8 cellular contexts compared by ENCODE assay signal in the genomic region with DNA sequence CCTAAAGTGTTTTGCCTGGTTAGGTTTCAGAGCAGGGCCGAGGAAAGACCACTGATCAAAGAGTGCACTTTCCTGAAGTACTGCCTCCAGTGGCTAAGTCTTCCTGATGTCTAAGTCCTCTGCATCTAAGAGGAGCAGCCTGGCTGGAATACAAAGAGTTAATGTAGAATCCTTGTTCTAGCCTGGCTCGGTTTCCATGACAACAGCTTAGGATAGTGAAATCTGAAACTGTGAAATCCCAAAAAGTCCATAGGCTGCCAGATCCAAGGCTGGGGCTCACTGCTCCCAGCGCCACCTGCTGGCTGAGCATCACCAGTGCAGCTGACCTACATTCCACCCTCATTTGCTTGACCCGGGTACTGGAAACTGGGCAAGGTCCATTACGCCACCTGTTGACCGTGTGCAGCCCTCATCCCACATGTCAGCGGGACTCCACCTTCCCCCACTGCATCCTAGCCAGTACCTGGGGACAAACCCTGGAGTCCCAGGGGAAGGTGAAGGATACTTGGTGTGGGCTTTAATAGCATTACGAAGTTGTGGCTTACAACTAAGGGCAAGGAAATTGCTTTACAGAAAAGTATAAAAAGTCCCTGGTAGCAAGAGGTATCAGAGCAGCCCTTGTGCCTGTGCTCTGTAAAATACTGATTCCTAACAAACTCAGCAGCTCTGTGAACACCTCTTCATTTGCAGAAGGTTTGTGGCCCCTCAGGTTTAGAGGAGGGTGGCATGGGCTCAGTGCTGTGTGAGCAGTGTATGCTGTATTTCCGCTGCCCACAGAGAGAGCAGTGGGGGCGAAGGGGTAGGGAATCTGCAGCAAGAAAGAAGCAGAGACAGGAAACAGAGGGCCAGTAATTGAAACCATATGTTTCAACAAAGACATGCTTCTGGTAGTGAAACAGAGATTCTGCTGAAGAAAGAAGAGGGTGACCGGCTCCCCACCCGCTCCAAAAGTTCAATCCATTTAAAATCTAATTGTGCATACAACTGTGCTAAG. TPM values are rescaled to one million over a fixed set of nuclear protein-coding genes. Genes with fewer than 3 reads are reported as not detected.
DNase-seq lines count a peak whose midpoint lies in the region; ATAC-seq and TF ChIP-seq lines count a peak whose summit lies in the region.

No MANE protein-coding gene starts in this region.

- peaks cover 22% of the 10 kb centered on the region for H3K4me1 Mint-ChIP-seq in GM23338

- POLR2A ChIA-PET in Panc1 (lab: Charles Lee): interaction anchor here (0.6 kb wide), 1 partner anchor 355 kb away, joined by 3 read pairs; no protein-coding TSS in a partner anchor

- peak overlapping the region; percentile 9; the same call in 1 of the 3 replicates for H3K4me3 Mint-ChIP-seq in GM23338

- TF ChIP-seq CTCF in GM23338 (conservative IDR thresholded peaks at IDR 0.05; ENCODE audit: low read depth in 2 of 2) (peak; percentile 100), Panc1 (IDR thresholded peaks at IDR 0.05) (peak; percentile 100), foreskin fibroblast (IDR thresholded peaks at IDR 0.05; ENCODE audit: low read depth, low read length) (peak; percentile 98), neural cell (IDR thresholded peaks at IDR 0.05; ENCODE audit: poor library complexity, severe bottlenecking) (peak; percentile 99), tibial nerve (IDR thresholded peaks at IDR 0.05) (peak; percentile 95 to 100 (median 99))

- no peaks in the 10 kb centered on the region for H3K27me3 Mint-ChIP-seq in GM23338 (ENCODE audit: insufficient read depth, low read depth, poor library complexity)

- no peak overlapping the region for H3K4me3 ChIP-seq in GM23338
- H3K4me3 ChIP-seq in Panc1 (ENCODE audit: low read depth in 2 of 2, low read length in 2 of 2): no peak overlapping the region
- H3K4me3 ChIP-seq in foreskin fibroblast (ENCODE audit: low read depth in 1 of 2, low read length in 2 of 2): peak overlapping the region; percentile 9 to 19
- peak overlapping the region; percentile 46 for H3K4me3 ChIP-seq in neural cell (ENCODE audit: low read length)
- H3K4me3 ChIP-seq in tibial nerve: no peak overlapping the region

- in situ Hi-C loops in KBM-7 (cut with MboI; ENCODE audit: low pct_unique_long_range_greater_than_20kb, low sequenced_read_pairs): no loop called here
- in situ Hi-C loops in Panc1 (cut with HindIII; ENCODE audit: low pct_unique_long_range_greater_than_20kb, low sequenced_read_pairs): no loop called here

- DNase-seq in ELF-1 (ENCODE audit: low read depth, low spot score) (peak; percentile 100), GM23338 (ENCODE audit: low spot score) (peak; percentile 100), KBM-7 (peak; percentile 89), Panc1 (ENCODE audit: low read depth, low spot score) (peak; percentile 84), activated gamma-delta T cell treated with Interleukin-2 at 50 U/mL for 16 hours (peak; percentile 35), foreskin fibroblast (peak; percentile 93 to 98), tibial nerve (ENCODE audit: low spot score in 2 of 2) (peak; percentile 72 to 89)

- peaks cover 9% of the 10 kb centered on the region; the same call in 1 of the 2 replicates for H3F3A ChIP-seq in GM23338 (replicated peaks; ENCODE audit: low read depth)
- H3F3A ChIP-seq in neural cell (ENCODE audit: insufficient read depth, low read length, poor library complexity, severe bottlenecking): no peaks in the 10 kb centered on the region

- H3K9me2 ChIP-seq in GM23338 (ENCODE audit: insufficient read depth) (no peaks in the 10 kb centered on the region), neural cell (ENCODE audit: insufficient read depth, low read length) (no peaks in the 10 kb centered on the region)

- H3K27ac ChIP-seq in GM23338 (ENCODE audit: low read depth) (peak overlapping the region; percentile 47), Panc1 (ENCODE audit: low read length) (peak overlapping the region; percentile 51), neural cell (ENCODE audit: low read length) (peak overlapping the region; percentile 58), tibial nerve (peak overlapping the region in 3 of 4 donors; percentile 53 to 80 (median 73))

- TF ChIP-seq RAD21 in neural cell (conservative IDR thresholded peaks at IDR 0.05): peak; percentile 92

- intact Hi-C loops in Panc1 (cut with micrococcal nuclease; ENCODE audit: unreplicated experiment): loop anchor here (1.0 to 10.0 kb wide), 3 partner anchors 50 to 170 kb away; a partner anchor contains a TSS

- peaks cover 72% of the 10 kb centered on the region for H3K36me3 Mint-ChIP-seq in GM23338 (ENCODE audit: low read depth)

- H3K79me2 ChIP-seq in GM23338 (replicated peaks; ENCODE audit: insufficient read depth) (0 out of 2 replicates have a peak, but pooled peaks cover 6% of the 10 kb centered on the region), neural cell (replicated peaks; ENCODE audit: insufficient read depth, low read length) (no peaks in the 10 kb centered on the region)

- ATAC-seq in GM23338: peak; percentile 98
- peak; percentile 90 for ATAC-seq in Panc1

- no TSS peak for BruUV-seq in Panc1 (replicated peaks; lab: Mats Ljungman, UMichigan)

- H3K27ac Mint-ChIP-seq in GM23338: peak overlapping the region; percentile 70

- H4K20me1 ChIP-seq in GM23338 (replicated peaks; ENCODE audit: insufficient read depth) (peaks cover 4% of the 10 kb centered on the region), neural cell (ENCODE audit: insufficient read depth) (no peaks in the 10 kb centered on the region)

- H3K36me3 ChIP-seq in GM23338 (ENCODE audit: insufficient read depth) (peaks cover 34% of the 10 kb centered on the region), Panc1 (ENCODE audit: control insufficient read depth, insufficient read depth, low read length) (peaks cover 15% of the 10 kb centered on the region), neural cell (ENCODE audit: insufficient read depth, low read length) (peaks cover 16% of the 10 kb centered on the region), tibial nerve (peaks cover 0 to 41% (median 0%) of the 10 kb centered on the region in 3 donors)

- no peak overlapping the region for H2AFZ ChIP-seq in GM23338
- H2AFZ ChIP-seq in neural cell (ENCODE audit: low read depth, low read length): no peak overlapping the region

- TF ChIP-seq EP300 in neural cell (conservative IDR thresholded peaks at IDR 0.05; ENCODE audit: poor library complexity, severe bottlenecking) (peak; percentile 50), tibial nerve (IDR thresholded peaks at IDR 0.05) (peak; percentile 47 to 90)

- H3K9me3 ChIP-seq in Panc1 (ENCODE audit: control insufficient read depth, insufficient read depth, low read depth, low read length) (no peaks in the 10 kb centered on the region; the same call in 1 of the 2 replicates), neural cell (ENCODE audit: low read length) (no peaks in the 10 kb centered on the region), tibial nerve (no peaks in the 10 kb centered on the region)

- no peaks in the 10 kb centered on the region for H3K27me3 ChIP-seq in GM23338 (ENCODE audit: insufficient read depth)
- no peaks in the 10 kb centered on the region for H3K27me3 ChIP-seq in Panc1 (ENCODE audit: control insufficient read depth, insufficient read depth, low read length)
- no peaks in the 10 kb centered on the region for H3K27me3 ChIP-seq in neural cell (ENCODE audit: insufficient read depth, low read depth, low read length)
- no peaks in the 10 kb centered on the region for H3K27me3 ChIP-seq in tibial nerve

- H3K4me2 ChIP-seq in GM23338 (0 out of 2 replicates have a peak overlapping the region, but pooled peaks have one; percentile 15), neural cell (ENCODE audit: low read length) (peak overlapping the region; percentile 46)

- H3K4me1 ChIP-seq in GM23338 (ENCODE audit: insufficient read depth) (peaks cover 11% of the 10 kb centered on the region), Panc1 (ENCODE audit: control insufficient read depth, insufficient read depth, low read length) (peaks cover 35% of the 10 kb centered on the region), tibial nerve (peaks cover 3 to 75% (median 37%) of the 10 kb centered on the region in 4 donors)

- no peaks in the 10 kb centered on the region for H3K9me3 Mint-ChIP-seq in GM23338

- no peak for TF ChIP-seq POLR2A in tibial nerve (IDR thresholded peaks at IDR 0.05)

- CTCF ChIA-PET in Panc1 (lab: Charles Lee): interaction anchor here (0.5 to 1.6 kb wide), 8 partner anchors 11 to 466 kb away, joined by 3 to 5 read pairs (median 4); a partner anchor contains a TSS

- peak overlapping the region; percentile 30 for H3K9ac ChIP-seq in neural cell (ENCODE audit: low read length)

- 17 to 27% methylated on average over 10 to 12 of the region's 12 CpGs for WGBS in tibial nerve, 2 donors

TF ChIP-seq in GM23338, 12 proteins besides CTCF, POLR2A, EP300 and RAD21:
- TF ChIP-seq CREB1 (CRISPR knock-in tag; IDR thresholded peaks at IDR 0.05; ENCODE audit: low read depth) (peak; percentile 57; the same call in 1 of the 2 replicates), POLR2AphosphoS5 (IDR thresholded peaks at IDR 0.05; ENCODE audit: low read depth) (peak; percentile 24; the same call in 1 of the 2 replicates), ZNF114 (CRISPR knock-in tag; IDR thresholded peaks at IDR 0.05) (no peak)

TF ChIP-seq in neural cell, 6 proteins besides CTCF, POLR2A, EP300 and RAD21 (continues in another document):
- TF ChIP-seq EZH2 (IDR thresholded peaks at IDR 0.05; ENCODE audit: borderline replicate concordance, insufficient read depth, low read length, poor library complexity, severe bottlenecking): no peak

RNA-seq across cellular contexts. Expression of a gene that starts 36.0 kb away (rescaled TPM):
- 0.54 and 1.5 TPM in 2 replicates for total RNA-seq in GM23338 (2014; rRNA removed; shearing (Covaris generic))
- polyA plus RNA-seq in GM23338 (2016; fragmentation: Nextera tagmentation; extraction: Ambion mirVana) (0.16 TPM in 1 of 2 replicates, not detected in the other), neural cell (0.51 and 0.54 TPM in 2 replicates)
- total RNA-seq in Panc1 (2021; ENCODE audit: unreplicated experiment) (0.36 TPM), tibial nerve (1 to 10 TPM; 3.1 to 5.9 (median 3.8) TPM)
- 0.15 TPM for polyA plus RNA-seq in Panc1 (2012; ENCODE audit: insufficient read length)
- polyA minus RNA-seq in neural cell: 5.1 and 7.4 TPM in 2 replicates

RNA-seq across cellular contexts. Expression of a gene that starts 40.1 kb away (rescaled TPM):
- 2.3 and 3.0 TPM in 2 replicates for total RNA-seq in GM23338 (2014; rRNA removed; shearing (Covaris generic))
- polyA plus RNA-seq in GM23338 (2016; fragmentation: Nextera tagmentation; extraction: Ambion mirVana) (0.31 TPM in 1 of 2 replicates, not detected in the other), neural cell (4.3 and 6.4 TPM in 2 replicates)
- total RNA-seq in Panc1 (2021; ENCODE audit: unreplicated experiment) (0.57 TPM), tibial nerve (10 to 100 TPM in 1 of 4 donors, 1 to 10 TPM in 3; 3.3 to 11.7 (median 5.1) TPM)
- polyA plus RNA-seq in Panc1 (2012; ENCODE audit: insufficient read length): 0.16 TPM
- 25.3 and 28.7 TPM in 2 replicates for polyA minus RNA-seq in neural cell

RNA-seq across cellular contexts. Expression of a gene that starts 49.1 kb away (rescaled TPM):
- 12.9 and 13.3 TPM in 2 replicates for total RNA-seq in GM23338 (2014; rRNA removed; shearing (Covaris generic))
- polyA plus RNA-seq in GM23338 (2016; fragmentation: Nextera tagmentation; extraction: Ambion mirVana) (13.8 and 14.4 TPM in 2 replicates), neural cell (2.1 and 2.8 TPM in 2 replicates)
- total RNA-seq in Panc1 (2021; ENCODE audit: unreplicated experiment) (54.1 TPM), tibial nerve (10 to 100 TPM; 40.4 to 77.7 (median 56.3) TPM)
- polyA plus RNA-seq in Panc1 (2012; ENCODE audit: insufficient read length): 56.9 TPM
- polyA minus RNA-seq in neural cell: 11.0 and 11.6 TPM in 2 replicates

Comparison
In these comparisons a context has a peak if more than half of its experiments do, and no peak if none do; other contexts are left out.
1. DNase-seq: peak in every context shown above with its lines; median percentile 100 in ELF-1; 100 in GM23338; 96 in foreskin fibroblast; 89 in KBM-7; 84 in Panc1; 80 in tibial nerve; 35 in activated gamma-delta T cell treated with Interleukin-2 at 50 U/mL for 16 hours.
2. H3K4me3 ChIP-seq: peak in foreskin fibroblast (2 of 2) and neural cell (single experiment); none in GM23338 (single experiment), Panc1 (0 of 2) and tibial nerve (0 of 4).
3. Peak in every context shown above with its lines, with median percentiles within 50 percentile points of each other: H3K27ac ChIP-seq and CTCF ChIP-seq.